34 cellular contexts compared by ENCODE assay signal in genomic region chr12:55626154-55626553, GRCh38. TPM values are rescaled to one million over a fixed set of nuclear protein-coding genes. Genes with fewer than 3 reads are reported as not detected.
"Had no signal": no experiment of that assay in that cellular context is flagged by ENCODE, and none has a peak within 500 bp of the region (broad histone marks: within the 10 kb centered on the region; RNA-seq: fewer than 3 reads in every experiment).

No MANE protein-coding gene starts in this region.

- H3K27me3 ChIP-seq: brain microvascular endothelial cell, colonic mucosa, esophagus squamous epithelium had no signal

- H3K27ac ChIP-seq: brain microvascular endothelial cell, colonic mucosa, epithelial cell of prostate, esophagus squamous epithelium, WERI-Rb-1 had no signal

- H3K4me1 ChIP-seq: colonic mucosa, esophagus squamous epithelium had no signal

- ATAC-seq: activated CD4-positive, CD25-positive, alpha-beta regulatory T cell treated with anti-CD3 and anti-CD28 coated beads, Interleukin-2, amount 50 U/mL, for 24 hours; activated CD8-positive, alpha-beta T cell treated with anti-CD3 and anti-CD28 coated beads for 36 hours; activated T-cell treated with anti-CD3 and anti-CD28 coated beads, Interleukin-2, amount 50 U/mL, for 4 hours; activated T-helper 17 cell treated with anti-CD3 and anti-CD28 coated beads, Interleukin-2, amount 50 U/mL, for 72 hours; T-helper 17 cell had no signal

- H3K9me3 ChIP-seq: colonic mucosa, esophagus squamous epithelium had no signal

- H3K36me3 ChIP-seq: brain microvascular endothelial cell, colonic mucosa, esophagus squamous epithelium, WERI-Rb-1 had no signal

- DNase-seq: activated B cell treated with CpG ODN at 0.5 μM for 24 hours; activated CD4-positive, alpha-beta T cell treated with anti-CD3 and anti-CD28 coated beads for 48 hours; activated CD4-positive, alpha-beta T cell treated with anti-CD3 and anti-CD28 coated beads, Interleukin-2, amount 50 U/mL, for 1 hour; activated CD4-positive, alpha-beta T cell treated with anti-CD3 and anti-CD28 coated beads, Interleukin-2, amount 50 U/mL, for 48 hours; activated CD8-positive, alpha-beta memory T cell treated with anti-CD3 and anti-CD28 coated beads for 24 hours; activated CD8-positive, alpha-beta T cell treated with anti-CD3 and anti-CD28 coated beads for 36 hours; activated effector memory CD4-positive, alpha-beta T cell treated with Interleukin-2 at 50 U/mL for 16 hours; activated gamma-delta T cell treated with Interleukin-2 at 50 U/mL for 16 hours; activated naive CD4-positive, alpha-beta T cell treated with anti-CD3 and anti-CD28 coated beads, Interleukin-2, amount 50 U/mL, for 16 hours; activated naive CD4-positive, alpha-beta T cell treated with Interleukin-2 at 50 U/mL for 16 hours; activated T-cell treated with anti-CD3 and anti-CD28 coated beads, Interleukin-2, amount 50 U/mL, for 4 hours; amniotic stem cell; anterior cingulate cortex; brain microvascular endothelial cell; cerebellar nuclear complex; colonic mucosa; effector CD8-positive, alpha-beta T cell; esophagus squamous epithelium; foreskin melanocyte; T-helper 1 cell; T-helper 17 cell; T1000; WERI-Rb-1 had no signal

- H3K4me3 ChIP-seq: colonic mucosa, esophagus squamous epithelium had no signal

RNA-seq across cellular contexts. Expression of gene OR10P1, which starts 10.5 kb away (rescaled TPM):
- total RNA-seq: activated B cell treated with CpG ODN at 0.5 μM for 24 hours; activated CD8-positive, alpha-beta T cell treated with anti-CD3 and anti-CD28 coated beads for 36 hours; activated T-cell treated with anti-CD3 and anti-CD28 coated beads, Interleukin-2, amount 50 U/mL, for 4 hours; activated T-helper 17 cell treated with anti-CD3 and anti-CD28 coated beads, Interleukin-2, amount 50 U/mL, for 72 hours; astrocyte; bronchial epithelial cell; colonic mucosa; dermis microvascular lymphatic vessel endothelial cell; endothelial cell of umbilical vein; esophagus squamous epithelium; fibroblast of lung; fibroblast of villous mesenchyme; T-helper 17 cell had no signal
- polyA plus RNA-seq: adipose tissue, endothelial cell of umbilical vein, esophagus, fibroblast of lung had no signal

RNA-seq across cellular contexts. Expression of gene OR2AP1, which starts 53.9 kb away (rescaled TPM):
- total RNA-seq: activated B cell treated with CpG ODN at 0.5 μM for 24 hours; activated CD8-positive, alpha-beta T cell treated with anti-CD3 and anti-CD28 coated beads for 36 hours; astrocyte; bronchial epithelial cell; colonic mucosa; dermis microvascular lymphatic vessel endothelial cell; endothelial cell of umbilical vein; esophagus squamous epithelium; fibroblast of lung; fibroblast of villous mesenchyme had no signal
- polyA plus RNA-seq: adipose tissue, endothelial cell of umbilical vein, esophagus, fibroblast of lung had no signal
